8 cellular contexts compared by ENCODE assay signal in genomic region chr19:58543826-58544590, GRCh38. TPM values are rescaled to one million over a fixed set of nuclear protein-coding genes. Genes with fewer than 3 reads are reported as not detected.
DNase-seq lines count a peak whose midpoint lies in the region; FAIRE-seq and TF ChIP-seq lines count a peak whose summit lies in the region.

Gene TRIM28 (plus strand): TSS chr19:58544064. CDS start chr19:58544758, 694 bp downstream.

- no peaks in the 10 kb centered on the region for H3K9me3 ChIP-seq in tibial artery

- peaks cover 10% of the 10 kb centered on the region for H3K27me3 ChIP-seq in H7 (ENCODE audit: control insufficient read depth, insufficient read depth, low read length)
- peaks cover 0 to 7% of the 10 kb centered on the region in 2 donors for H3K27me3 ChIP-seq in tibial artery

- FAIRE-seq in frontal cortex (lab: Jason Lieb, UNC), result no peak

- peak within 1 kb of the TSS; percentile 94 to 95 for H3K27ac ChIP-seq in tibial artery

- no peak for TF ChIP-seq CTCF in osteocyte (IDR thresholded peaks at IDR 0.05)
- TF ChIP-seq CTCF in tibial artery (IDR thresholded peaks at IDR 0.05), result peak in 1 of 2 experiments; percentile 14

- no peaks in the 10 kb centered on the region for H3K9me3 Mint-ChIP-seq in activated T-helper 2 cell treated with anti-CD3 and anti-CD28 coated beads, Interferon-gamma antibody, Interleukin-2, Interleukin-4, amounts not matched to agents 10 μg/mL and 5 μg/mL and 100 μg/mL, durations not matched to agents 14 hours and 24 hours and 36 hours
- H3K9me3 Mint-ChIP-seq in osteocyte (ENCODE audit: unreplicated experiment), result no peaks in the 10 kb centered on the region

- peak; percentile 99 for DNase-seq in ELF-1 (ENCODE audit: low read depth, low spot score)
- DNase-seq in H7, result peak; percentile 100
- DNase-seq in NAMALWA (ENCODE audit: low spot score), result peak; percentile 99
- DNase-seq in activated T-helper 2 cell treated with anti-CD3 and anti-CD28 coated beads, Interferon-gamma antibody, Interleukin-2, Interleukin-4, amounts not matched to agents 10 μg/mL and 5 μg/mL and 100 μg/mL, durations not matched to agents 14 hours and 24 hours and 36 hours (ENCODE audit: low spot score), result peak; percentile 100
- DNase-seq in frontal cortex (ENCODE audit: low spot score in 2 of 2), result peak; percentile 100
- peak; percentile 100 for DNase-seq in osteocyte (ENCODE audit: extremely low spot score, unreplicated experiment)
- peak; percentile 98 to 99 for DNase-seq in tibial artery
- no peak for DNase-seq in NCI-H1105 (lab: John Stamatoyannopoulos, UW)

- H3K4me3 ChIP-seq in H7 (ENCODE audit: insufficient read depth, low read depth, low read length) (peak within 1 kb of the TSS; percentile 97), tibial artery (peak within 1 kb of the TSS; percentile 80 to 96)

- intact Hi-C loops in activated T-helper 2 cell treated with anti-CD3 and anti-CD28 coated beads, Interferon-gamma antibody, Interleukin-2, Interleukin-4, amounts not matched to agents 10 μg/mL and 5 μg/mL and 100 μg/mL, durations not matched to agents 14 hours and 24 hours and 36 hours (cut with micrococcal nuclease), result loop anchor here (1.0 kb wide), 3 partner anchors 11 to 28 kb away; partner anchors contain the start of genes CHMP2A and ZBTB45
- intact Hi-C loops in tibial artery (cut with DNase I; ENCODE audit: low total_unique reads), result no loop called here

- H3K27ac Mint-ChIP-seq in activated T-helper 2 cell treated with anti-CD3 and anti-CD28 coated beads, Interferon-gamma antibody, Interleukin-2, Interleukin-4, amounts not matched to agents 10 μg/mL and 5 μg/mL and 100 μg/mL, durations not matched to agents 14 hours and 24 hours and 36 hours, result peak within 1 kb of the TSS; percentile 94
- H3K27ac Mint-ChIP-seq in osteocyte (ENCODE audit: unreplicated experiment), result peak within 1 kb of the TSS; percentile 99

- H3K4me1 Mint-ChIP-seq in activated T-helper 2 cell treated with anti-CD3 and anti-CD28 coated beads, Interferon-gamma antibody, Interleukin-2, Interleukin-4, amounts not matched to agents 10 μg/mL and 5 μg/mL and 100 μg/mL, durations not matched to agents 14 hours and 24 hours and 36 hours (ENCODE audit: low read depth), result peaks cover 22% of the 10 kb centered on the region
- peaks cover 23% of the 10 kb centered on the region for H3K4me1 Mint-ChIP-seq in osteocyte (ENCODE audit: unreplicated experiment)

- peaks cover 42% of the 10 kb centered on the region for H3K36me3 Mint-ChIP-seq in activated T-helper 2 cell treated with anti-CD3 and anti-CD28 coated beads, Interferon-gamma antibody, Interleukin-2, Interleukin-4, amounts not matched to agents 10 μg/mL and 5 μg/mL and 100 μg/mL, durations not matched to agents 14 hours and 24 hours and 36 hours (ENCODE audit: low read depth)
- H3K36me3 Mint-ChIP-seq in osteocyte (ENCODE audit: unreplicated experiment), result peaks cover 14% of the 10 kb centered on the region

- H3K4me3 Mint-ChIP-seq in activated T-helper 2 cell treated with anti-CD3 and anti-CD28 coated beads, Interferon-gamma antibody, Interleukin-2, Interleukin-4, amounts not matched to agents 10 μg/mL and 5 μg/mL and 100 μg/mL, durations not matched to agents 14 hours and 24 hours and 36 hours (ENCODE audit: low read depth), result peak within 1 kb of the TSS; percentile 91
- H3K4me3 Mint-ChIP-seq in osteocyte (ENCODE audit: unreplicated experiment), result peak within 1 kb of the TSS; percentile 89

- peaks cover 20% of the 10 kb centered on the region for H3K27me3 Mint-ChIP-seq in activated T-helper 2 cell treated with anti-CD3 and anti-CD28 coated beads, Interferon-gamma antibody, Interleukin-2, Interleukin-4, amounts not matched to agents 10 μg/mL and 5 μg/mL and 100 μg/mL, durations not matched to agents 14 hours and 24 hours and 36 hours (ENCODE audit: low read depth)
- peaks cover 6% of the 10 kb centered on the region for H3K27me3 Mint-ChIP-seq in osteocyte (ENCODE audit: unreplicated experiment)

- peaks cover 4 to 35% (median 28%) of the 10 kb centered on the region in 4 donors for H3K4me1 ChIP-seq in tibial artery

- H3K36me3 ChIP-seq in H7 (replicated peaks; ENCODE audit: control insufficient read depth, insufficient read depth, low read length) (peaks cover 37% of the 10 kb centered on the region), tibial artery (peaks cover 21 to 31% (median 28%) of the 10 kb centered on the region in 3 donors)

RNA-seq across cellular contexts. Expression of gene TRIM28, which starts in this region (rescaled TPM):
- total RNA-seq in H7 (2014; rRNA removed; shearing (Covaris generic)), result 1,648 and 1,979 TPM in 2 replicates
- total RNA-seq in activated T-helper 2 cell treated with anti-CD3 and anti-CD28 coated beads, Interferon-gamma antibody, Interleukin-2, Interleukin-4, amounts not matched to agents 10 μg/mL and 5 μg/mL and 100 μg/mL, durations not matched to agents 14 hours and 24 hours and 36 hours, result 658 and 662 TPM in 2 replicates
- total RNA-seq in frontal cortex (332 TPM), osteocyte (333 and 354 TPM in 2 replicates)
